ENCODE assay signal across 8 cellular contexts in the genomic region with DNA sequence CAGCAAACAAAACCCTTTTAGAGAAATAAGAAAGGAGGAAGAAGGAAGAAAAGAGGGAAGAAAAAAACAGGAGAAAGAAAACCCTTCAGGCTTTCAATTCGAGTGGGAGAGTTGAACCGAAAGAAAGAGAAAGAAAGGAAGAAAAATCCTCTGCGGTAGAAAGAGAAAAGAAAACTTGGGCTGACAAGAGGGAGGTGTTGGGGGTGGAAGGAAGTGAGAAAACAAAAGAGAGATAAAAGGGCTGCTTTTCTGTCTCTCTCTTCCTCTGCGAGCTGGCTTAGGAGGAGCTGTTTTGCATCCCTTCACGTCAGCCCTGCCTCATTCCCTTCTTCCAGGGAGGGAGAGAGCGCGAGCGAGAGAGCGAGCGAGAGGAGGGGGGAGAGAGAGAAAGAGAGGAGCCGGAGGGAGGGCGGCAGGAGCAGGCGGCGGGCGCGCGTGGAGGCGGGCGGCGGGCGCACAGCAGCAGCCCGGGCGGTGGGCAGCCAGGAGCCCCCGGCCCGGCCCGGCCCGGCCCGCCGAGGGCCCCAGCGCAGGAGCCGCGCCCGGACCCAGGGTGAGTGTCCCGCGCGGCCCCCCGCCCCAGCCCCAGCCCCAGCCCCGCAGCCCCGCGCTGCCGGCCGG. TPM values are rescaled to one million over a fixed set of nuclear protein-coding genes. Genes with fewer than 3 reads are reported as not detected.
DNase-seq lines count a peak whose midpoint lies in the region; ATAC-seq and TF ChIP-seq lines count a peak whose summit lies in the region.

A gene with protein sequence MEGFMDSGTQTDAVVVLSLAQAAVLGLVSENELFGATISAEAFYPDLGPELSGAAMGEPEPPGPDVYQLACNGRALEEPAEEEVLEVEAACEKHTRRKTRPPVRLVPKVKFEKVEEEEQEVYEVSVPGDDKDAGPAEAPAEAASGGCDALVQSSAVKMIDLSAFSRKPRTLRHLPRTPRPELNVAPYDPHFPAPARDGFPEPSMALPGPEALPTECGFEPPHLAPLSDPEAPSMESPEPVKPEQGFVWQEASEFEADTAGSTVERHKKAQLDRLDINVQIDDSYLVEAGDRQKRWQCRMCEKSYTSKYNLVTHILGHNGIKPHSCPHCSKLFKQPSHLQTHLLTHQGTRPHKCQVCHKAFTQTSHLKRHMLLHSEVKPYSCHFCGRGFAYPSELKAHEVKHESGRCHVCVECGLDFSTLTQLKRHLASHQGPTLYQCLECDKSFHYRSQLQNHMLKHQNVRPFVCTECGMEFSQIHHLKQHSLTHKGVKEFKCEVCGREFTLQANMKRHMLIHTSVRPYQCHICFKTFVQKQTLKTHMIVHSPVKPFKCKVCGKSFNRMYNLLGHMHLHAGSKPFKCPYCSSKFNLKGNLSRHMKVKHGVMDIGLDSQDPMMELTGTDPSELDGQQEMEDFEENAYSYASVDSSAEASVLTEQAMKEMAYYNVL (plus strand): TSS at position 263 of the 621 bp plus-strand sequence. CDS start 65,814 bp downstream, outside the sequence.

- POLR2A ChIA-PET in PC-9 (lab: Charles Lee; ENCODE audit: unreplicated experiment): no interaction called here

- H4K20me1 ChIP-seq in PC-9 (ENCODE audit: insufficient read depth): 0 out of 2 replicates have a peak, but pooled peaks cover 3% of the 10 kb centered on the region

- no peaks in the 10 kb centered on the region for H3K9me2 ChIP-seq in PC-9 (ENCODE audit: insufficient read depth)

- no peaks in the 10 kb centered on the region for H3K9me3 ChIP-seq in PC-9 (ENCODE audit: insufficient read depth, low read depth)

- H3K36me3 Mint-ChIP-seq in osteocyte (ENCODE audit: unreplicated experiment): no peaks in the 10 kb centered on the region

- peaks cover 64% of the 10 kb centered on the region for H3F3A ChIP-seq in PC-9 (ENCODE audit: insufficient read depth, low read depth)

- peaks cover 40% of the 10 kb centered on the region for H3K79me2 ChIP-seq in PC-9 (ENCODE audit: low read depth)

- H3K4me2 ChIP-seq in PC-9: peak within 1 kb of the TSS; percentile 79

- H3K4me3 ChIP-seq in PC-9: peak within 1 kb of the TSS; percentile 86

- H3K9me3 Mint-ChIP-seq in osteocyte (ENCODE audit: unreplicated experiment): no peaks in the 10 kb centered on the region

- no TSS peak for BruUV-seq in PC-9 (replicated peaks; lab: Mats Ljungman, UMichigan)

- CTCF ChIA-PET in PC-9 (lab: Charles Lee): interaction anchor here (0.7 kb wide), 1 partner anchor 107 kb away, joined by 7 read pairs; no protein-coding TSS in a partner anchor

- intact Hi-C loops in PC-9 (cut with micrococcal nuclease; ENCODE audit: unreplicated experiment): loop anchor here (5.0 kb wide), 1 partner anchor 71 kb away; no protein-coding TSS in a partner anchor
- intact Hi-C loops in left cardiac atrium (cut with DNase I): loop anchor here (5.0 to 10.0 kb wide), 2 partner anchors 71 to 74 kb away; no protein-coding TSS in a partner anchor

- H3K27me3 ChIP-seq in PC-9 (ENCODE audit: insufficient read depth, low read depth): no peaks in the 10 kb centered on the region

- H3K4me1 Mint-ChIP-seq in osteocyte (ENCODE audit: unreplicated experiment): peaks cover 34% of the 10 kb centered on the region

- H3K36me3 ChIP-seq in PC-9 (ENCODE audit: low read depth): no peaks in the 10 kb centered on the region; the same call in 1 of the 2 replicates

- TF ChIP-seq CTCF in PC-9 (conservative IDR thresholded peaks at IDR 0.05): no peak
- no peak for TF ChIP-seq CTCF in osteocyte (IDR thresholded peaks at IDR 0.05)

- peak within 1 kb of the TSS; percentile 67 for H3K27ac ChIP-seq in PC-9
- H3K27ac ChIP-seq in angular gyrus (ENCODE audit: low read depth, low read length): peak within 1 kb of the TSS; percentile 76

- DNase-seq in NCI-H82 (lab: John Stamatoyannopoulos, UW) (peak; percentile 75), NCI-H82 treated with DMSO at 0.1 percent for 48 hours (lab: John Stamatoyannopoulos, UW; ENCODE audit: unreplicated experiment) (no peak), PC-9 (no peak), left cardiac atrium (peak; percentile 51), osteocyte (ENCODE audit: extremely low spot score, unreplicated experiment) (no peak)

- H3K4me1 ChIP-seq in PC-9 (replicated peaks; ENCODE audit: insufficient read depth): peaks cover 77% of the 10 kb centered on the region

- H3K27me3 Mint-ChIP-seq in osteocyte (ENCODE audit: unreplicated experiment): peaks cover 4% of the 10 kb centered on the region

- peak within 1 kb of the TSS; percentile 92 for H3K4me3 Mint-ChIP-seq in osteocyte (ENCODE audit: unreplicated experiment)

- H3K27ac Mint-ChIP-seq in osteocyte (ENCODE audit: unreplicated experiment): peak within 1 kb of the TSS; percentile 99

- peak; percentile 24 for ATAC-seq in HG02852 (IDR thresholded peaks at IDR 0.05; ENCODE audit: unreplicated experiment)
- peak; percentile 53 to 59 for ATAC-seq in left cardiac atrium
- no peak for ATAC-seq in GM18909 (IDR thresholded peaks at IDR 0.05; ENCODE audit: poor library complexity, unreplicated experiment)

- H2AFZ ChIP-seq in PC-9: peak within 1 kb of the TSS; percentile 71

RNA-seq across cellular contexts. Expression of the gene that starts here (rescaled TPM):
- total RNA-seq in PC-9 (2021) (23.4 and 25.2 TPM in 2 replicates), left cardiac atrium (1 to 10 TPM; 6.7 to 7.0 TPM), osteocyte (16.3 and 24.2 TPM in 2 replicates)

Comparison
In these comparisons a context has a peak if more than half of its experiments do, and no peak if none do; other contexts are left out.
1. DNase-seq: peak in NCI-H82 (single experiment) and left cardiac atrium (single experiment); none in NCI-H82 treated with DMSO at 0.1 percent for 48 hours (single experiment), PC-9 (0 of 2) and osteocyte (single experiment).